10 cellular contexts compared by ENCODE assay signal in the genomic region with DNA sequence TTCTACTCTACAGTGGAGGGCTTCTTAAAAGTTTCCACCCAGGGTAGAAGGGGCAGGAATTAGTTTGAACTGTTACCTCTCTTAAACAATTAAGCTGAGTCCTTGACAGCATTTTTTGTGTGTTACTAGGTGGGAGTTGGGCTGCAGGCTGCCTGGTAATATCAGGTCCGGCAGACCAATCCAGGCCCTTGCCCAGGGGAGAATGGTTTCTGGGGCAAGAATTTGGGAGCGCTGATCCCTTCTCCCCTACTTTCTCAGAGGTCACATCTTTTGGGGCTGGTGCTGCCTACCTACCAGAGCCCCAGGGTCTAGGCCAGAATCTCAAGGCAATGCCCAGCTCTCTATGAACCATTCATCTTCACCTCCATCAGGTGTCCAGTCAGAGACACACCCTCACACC. TPM values are rescaled to one million over a fixed set of nuclear protein-coding genes. Genes with fewer than 3 reads are reported as not detected.
DNase-seq lines count a peak whose midpoint lies in the region; ATAC-seq, FAIRE-seq and TF ChIP-seq lines count a peak whose summit lies in the region.
"Had no signal": no experiment of that assay in that cellular context is flagged by ENCODE, and none has a peak within 500 bp of the region (broad histone marks: within the 10 kb centered on the region; RNA-seq: fewer than 3 reads in every experiment).

No MANE protein-coding gene starts in this region.

- no peaks in the 10 kb centered on the region for H3K27me3 ChIP-seq in keratinocyte (ENCODE audit: control insufficient read depth, extremely low read depth, insufficient read depth, low read length)
- H3K27me3 ChIP-seq in suprapubic skin: no peaks in the 10 kb centered on the region

- H3K4me2 ChIP-seq in keratinocyte (ENCODE audit: control insufficient read depth, extremely low read depth, insufficient read depth, low read depth, low read length): peak overlapping the region; percentile 94

- H3K9me3 ChIP-seq in keratinocyte (ENCODE audit: control insufficient read depth, low read depth, low read length): no peaks in the 10 kb centered on the region
- H3K9me3 ChIP-seq in suprapubic skin: no peaks in the 10 kb centered on the region

- peak overlapping the region; percentile 99 for H3K9ac ChIP-seq in keratinocyte (ENCODE audit: control insufficient read depth, extremely low read depth, insufficient read depth, low read length)

- H3K9me3 Mint-ChIP-seq in activated T-cell treated with anti-CD3 and anti-CD28 coated beads, Interleukin-2, amount 50 U/mL, for 24 hours: no peaks in the 10 kb centered on the region
- no peaks in the 10 kb centered on the region for H3K9me3 Mint-ChIP-seq in activated naive CD8-positive, alpha-beta T cell treated with anti-CD3 and anti-CD28 coated beads, Interleukin-2, amount 10 ng/mL, durations not matched to agents 7 days and 5 days

- peak overlapping the region; percentile 94 for H3K27ac ChIP-seq in keratinocyte (ENCODE audit: control insufficient read depth, insufficient read depth, low read length)
- H3K27ac ChIP-seq in suprapubic skin: no peak overlapping the region

- peaks cover 46% of the 10 kb centered on the region for H3K4me1 ChIP-seq in keratinocyte (ENCODE audit: control insufficient read depth, extremely low read depth, insufficient read depth, low read length)
- H3K4me1 ChIP-seq in suprapubic skin: peaks cover 40% of the 10 kb centered on the region

- no peak for DNase-seq in activated T-cell treated with anti-CD3 and anti-CD28 coated beads, Interleukin-2, amount 50 U/mL, for 24 hours
- DNase-seq in activated T-cell treated with anti-CD3 and anti-CD28 coated beads, Interleukin-2, amount 50 U/mL, for 1 hour: no peak
- DNase-seq in activated naive CD8-positive, alpha-beta T cell treated with anti-CD3 and anti-CD28 coated beads, Interleukin-2, amount 10 ng/mL, durations not matched to agents 7 days and 5 days: no peak
- DNase-seq in keratinocyte (ENCODE audit: low read depth, low spot score) (no peak), suprapubic skin (ENCODE audit: low spot score in 2 of 2) (no peak), NCI-H1092 treated with DMSO at 0.1 percent for 48 hours (lab: John Stamatoyannopoulos, UW) (no peak), NCI-H524 treated with DMSO at 0.1 percent for 48 hours (lab: John Stamatoyannopoulos, UW) (no peak)
- DNase-seq: hippocampal formation, substantia nigra had no signal

- no peaks in the 10 kb centered on the region for H3K27me3 Mint-ChIP-seq in activated T-cell treated with anti-CD3 and anti-CD28 coated beads, Interleukin-2, amount 50 U/mL, for 24 hours
- no peaks in the 10 kb centered on the region for H3K27me3 Mint-ChIP-seq in activated naive CD8-positive, alpha-beta T cell treated with anti-CD3 and anti-CD28 coated beads, Interleukin-2, amount 10 ng/mL, durations not matched to agents 7 days and 5 days

- 55% methylated on average over 2 of the region's 2 CpGs for WGBS in suprapubic skin

- TF ChIP-seq EP300 in suprapubic skin (IDR thresholded peaks at IDR 0.05): no peak

- peak overlapping the region; percentile 100 for H3K27ac Mint-ChIP-seq in activated T-cell treated with anti-CD3 and anti-CD28 coated beads, Interleukin-2, amount 50 U/mL, for 24 hours
- H3K27ac Mint-ChIP-seq in activated naive CD8-positive, alpha-beta T cell treated with anti-CD3 and anti-CD28 coated beads, Interleukin-2, amount 10 ng/mL, durations not matched to agents 7 days and 5 days: peak overlapping the region; percentile 83

- H3K36me3 Mint-ChIP-seq in activated T-cell treated with anti-CD3 and anti-CD28 coated beads, Interleukin-2, amount 50 U/mL, for 24 hours (ENCODE audit: low read depth): peaks cover 65% of the 10 kb centered on the region
- peaks cover 6% of the 10 kb centered on the region for H3K36me3 Mint-ChIP-seq in activated naive CD8-positive, alpha-beta T cell treated with anti-CD3 and anti-CD28 coated beads, Interleukin-2, amount 10 ng/mL, durations not matched to agents 7 days and 5 days

- no peak for TF ChIP-seq POLR2A in suprapubic skin (IDR thresholded peaks at IDR 0.05)

- H3K4me1 Mint-ChIP-seq in activated T-cell treated with anti-CD3 and anti-CD28 coated beads, Interleukin-2, amount 50 U/mL, for 24 hours (ENCODE audit: low read depth): peaks cover 45% of the 10 kb centered on the region
- H3K4me1 Mint-ChIP-seq in activated naive CD8-positive, alpha-beta T cell treated with anti-CD3 and anti-CD28 coated beads, Interleukin-2, amount 10 ng/mL, durations not matched to agents 7 days and 5 days: peaks cover 26% of the 10 kb centered on the region

- no peak for TF ChIP-seq CTCF in keratinocyte (optimal IDR thresholded peaks at IDR 0.05 in 1 of 3, IDR thresholded peaks at IDR 0.05 in 1 of 3, conservative IDR thresholded peaks at IDR 0.05 in 1 of 3; ENCODE audit: extremely low read depth in 1 of 3, insufficient read depth in 2 of 3, low read length in 3 of 3)
- TF ChIP-seq CTCF in suprapubic skin (IDR thresholded peaks at IDR 0.05): no peak

- H2AFZ ChIP-seq in keratinocyte (ENCODE audit: control insufficient read depth, low read length): no peak overlapping the region

- H3K4me3 Mint-ChIP-seq in activated T-cell treated with anti-CD3 and anti-CD28 coated beads, Interleukin-2, amount 50 U/mL, for 24 hours: peak overlapping the region; percentile 100
- H3K4me3 Mint-ChIP-seq in activated naive CD8-positive, alpha-beta T cell treated with anti-CD3 and anti-CD28 coated beads, Interleukin-2, amount 10 ng/mL, durations not matched to agents 7 days and 5 days: peak overlapping the region; percentile 97

- peaks cover 7% of the 10 kb centered on the region for H3K9me1 ChIP-seq in keratinocyte (ENCODE audit: control insufficient read depth, extremely low read depth, insufficient read depth, low read length)

- H3K79me2 ChIP-seq in keratinocyte (ENCODE audit: control insufficient read depth, insufficient read depth, low read length): peaks cover 65% of the 10 kb centered on the region

- ATAC-seq in activated naive CD8-positive, alpha-beta T cell treated with anti-CD3 and anti-CD28 coated beads, Interleukin-2, amount 10 ng/mL, durations not matched to agents 7 days and 5 days (ENCODE audit: low read depth): no peak
- no peak for ATAC-seq in GM21786 (IDR thresholded peaks at IDR 0.05; ENCODE audit: unreplicated experiment)

- dilution Hi-C loops in keratinocyte (cut with MboI; ENCODE audit: extremely low pct_ligation_motif_present, low sequenced_read_pairs): no loop called here

- peaks cover 21 to 32% of the 10 kb centered on the region in 2 experiments for H3K36me3 ChIP-seq in keratinocyte (ENCODE audit: control insufficient read depth in 2 of 2, extremely low read depth in 1 of 2, insufficient read depth in 2 of 2, low read length in 2 of 2)
- peaks cover 17% of the 10 kb centered on the region for H3K36me3 ChIP-seq in suprapubic skin

- no peak for FAIRE-seq in keratinocyte (lab: Jason Lieb, UNC)

- POLR2A ChIA-PET in activated naive CD8-positive, alpha-beta T cell treated with anti-CD3 and anti-CD28 coated beads, Interleukin-2, amount 10 ng/mL, durations not matched to agents 7 days and 5 days (lab: Charles Lee): interaction anchor here (0.6 to 1.2 kb wide), 4 partner anchors 9 to 1765 kb away, joined by 4 to 6 read pairs (median 4); no protein-coding TSS in a partner anchor

- H3K4me3 ChIP-seq in keratinocyte (ENCODE audit: control insufficient read depth in 2 of 3, extremely low read depth in 1 of 3, insufficient read depth in 2 of 3, low read depth in 1 of 3, low read length in 3 of 3) (peak overlapping the region; percentile 67 to 98 (median 93)), suprapubic skin (peak overlapping the region; percentile 98)

- peaks cover 42% of the 10 kb centered on the region for H4K20me1 ChIP-seq in keratinocyte (ENCODE audit: control insufficient read depth, extremely low read depth, insufficient read depth, low read length)

RNA-seq across cellular contexts. Expression of a gene that starts 1.6 kb away (rescaled TPM):
- total RNA-seq in activated naive CD8-positive, alpha-beta T cell treated with anti-CD3 and anti-CD28 coated beads, Interleukin-2, amount 10 ng/mL, durations not matched to agents 7 days and 5 days: 10 to 100 TPM; 46.4 to 47.4 TPM
- polyA plus RNA-seq in keratinocyte: 12.9 to 31.0 TPM (median 17.9 TPM) in 3 replicates
- 16.0 TPM for polyA plus RNA-seq in keratinocyte (2011; ENCODE audit: low read depth)
- 14.2 and 17.1 TPM in 2 replicates for polyA plus RNA-seq in keratinocyte (2011; cell fraction: cytosol; rRNA removed)
- polyA plus RNA-seq in keratinocyte (2011; cell fraction: nucleus; rRNA removed): 70.5 and 71.2 TPM in 2 replicates
- 33.2 and 39.2 TPM in 2 replicates for polyA plus RNA-seq in keratinocyte (2012; ENCODE audit: low replicate concordance)
- polyA minus RNA-seq in keratinocyte: 28.1 to 117 TPM (median 35.9 TPM) in 3 replicates
- 27.6 TPM for polyA minus RNA-seq in keratinocyte (2011; cell fraction: cytosol; rRNA and poly(A)+ RNA removed)
- 32.9 and 36.4 TPM in 2 replicates for polyA minus RNA-seq in keratinocyte (2011; cell fraction: nucleus; rRNA and poly(A)+ RNA removed)
- total RNA-seq in suprapubic skin: 10 to 100 TPM; 42.6 to 80.0 (median 55.2) TPM

RNA-seq across cellular contexts. Expression of a gene that starts 14.2 kb away (rescaled TPM):
- 100 to 1,000 TPM; 115 to 117 TPM for total RNA-seq in activated naive CD8-positive, alpha-beta T cell treated with anti-CD3 and anti-CD28 coated beads, Interleukin-2, amount 10 ng/mL, durations not matched to agents 7 days and 5 days
- 71.7 to 166 TPM (median 97.3 TPM) in 3 replicates for polyA plus RNA-seq in keratinocyte
- 23.5 TPM for polyA plus RNA-seq in keratinocyte (2011; ENCODE audit: low read depth)
- polyA plus RNA-seq in keratinocyte (2011; cell fraction: cytosol; rRNA removed): 57.6 and 69.3 TPM in 2 replicates
- polyA plus RNA-seq in keratinocyte (2011; cell fraction: nucleus; rRNA removed): 344 and 409 TPM in 2 replicates
- 59.9 and 64.4 TPM in 2 replicates for polyA plus RNA-seq in keratinocyte (2012; ENCODE audit: low replicate concordance)
- polyA minus RNA-seq in keratinocyte: 179 to 205 TPM (median 190 TPM) in 3 replicates
- 107 TPM for polyA minus RNA-seq in keratinocyte (2011; cell fraction: cytosol; rRNA and poly(A)+ RNA removed)
- 104 and 137 TPM in 2 replicates for polyA minus RNA-seq in keratinocyte (2011; cell fraction: nucleus; rRNA and poly(A)+ RNA removed)
- total RNA-seq in suprapubic skin: 100 to 1,000 TPM in 2 of 4 donors, 10 to 100 TPM in 2; 62.0 to 217 (median 96.0) TPM

RNA-seq across cellular contexts. Expression of a gene that starts 17.8 kb away (rescaled TPM):
- total RNA-seq in activated naive CD8-positive, alpha-beta T cell treated with anti-CD3 and anti-CD28 coated beads, Interleukin-2, amount 10 ng/mL, durations not matched to agents 7 days and 5 days: 10 to 100 TPM; 73.8 to 78.3 TPM
- 76.2 to 195 TPM (median 126 TPM) in 3 replicates for polyA plus RNA-seq in keratinocyte
- 45.3 TPM for polyA plus RNA-seq in keratinocyte (2011; ENCODE audit: low read depth)
- 119 and 132 TPM in 2 replicates for polyA plus RNA-seq in keratinocyte (2011; cell fraction: cytosol; rRNA removed)
- 133 and 187 TPM in 2 replicates for polyA plus RNA-seq in keratinocyte (2011; cell fraction: nucleus; rRNA removed)
- polyA plus RNA-seq in keratinocyte (2012; ENCODE audit: low replicate concordance): 48.3 and 103 TPM in 2 replicates
- polyA minus RNA-seq in keratinocyte: 36.8 to 101 TPM (median 48.8 TPM) in 3 replicates
- polyA minus RNA-seq in keratinocyte (2011; cell fraction: cytosol; rRNA and poly(A)+ RNA removed): 58.7 TPM
- 36.8 and 63.9 TPM in 2 replicates for polyA minus RNA-seq in keratinocyte (2011; cell fraction: nucleus; rRNA and poly(A)+ RNA removed)
- 10 to 100 TPM; 47.8 to 94.9 (median 77.9) TPM for total RNA-seq in suprapubic skin
